2 cellular contexts compared by ENCODE assay signal in genomic region chr19:20614971-20615370, GRCh38. TPM values are rescaled to one million over a fixed set of nuclear protein-coding genes. Genes with fewer than 3 reads are reported as not detected.
"Had no signal": no experiment of that assay in that cellular context is flagged by ENCODE, and none has a peak within 500 bp of the region (broad histone marks: within the 10 kb centered on the region; RNA-seq: fewer than 3 reads in every experiment).

No MANE protein-coding gene starts in this region.

RNA-seq across cellular contexts. Expression of gene ZNF626, which starts 46.4 kb away (rescaled TPM):
- total RNA-seq: HT-29, HT1080 had no signal
